In genomic region chr2:3454802-3455201, GRCh38 we compare ENCODE assay signal across 24 cellular contexts.
"Had no signal": no experiment of that assay in that cellular context is flagged by ENCODE, and none has a peak within 500 bp of the region (broad histone marks: within the 10 kb centered on the region; RNA-seq: fewer than 3 reads in every experiment).

No MANE protein-coding gene starts in this region.

- H3K4me2 ChIP-seq: neural progenitor cell had no signal

- H3K36me3 ChIP-seq: neural progenitor cell, ovary, prostate gland had no signal

- H3K27ac Mint-ChIP-seq: activated B cell treated with CpG ODN at 0.5 μM for 24 hours; activated CD4-positive, alpha-beta T cell treated with anti-CD3 and anti-CD28 coated beads for 36 hours; activated naive CD8-positive, alpha-beta T cell treated with anti-CD3 and anti-CD28 coated beads, Interleukin-2, amount 10 ng/mL, durations not matched to agents 7 days and 5 days; activated T-cell treated with anti-CD3 and anti-CD28 coated beads, Interleukin-2, amount 50 U/mL, for 24 hours; activated T-helper 17 cell treated with anti-CD3 and anti-CD28 coated beads, Interleukin-2, amount 50 U/mL, for 72 hours; dendritic cell treated with granulocyte-macrophage colony-stimulating factor and Interleukin-4, amounts not matched to agents 40 ng/mL and 50 ng/mL, for 4 days; stimulated activated naive CD8-positive, alpha-beta T cell treated with anti-CD3 and anti-CD28 coated beads, Interleukin-15, Interleukin-2, amounts not matched to agents 100 ng/mL and 50 ng/mL, for 24 hours; T-helper 1 cell treated with Interleukin-12 subunit alpha and Interleukin-12 subunit beta and Interleukin-4 antibody, amounts not matched to agents 30 μg/mL and 1 μg/mL, for 36 hours had no signal

- H3K4me1 ChIP-seq: foreskin keratinocyte, neural progenitor cell, prostate gland, suprapubic skin had no signal

- H3K27me3 Mint-ChIP-seq: activated B cell treated with CpG ODN at 0.5 μM for 24 hours; activated CD4-positive, alpha-beta T cell treated with anti-CD3 and anti-CD28 coated beads for 36 hours; activated naive CD8-positive, alpha-beta T cell treated with anti-CD3 and anti-CD28 coated beads, Interleukin-2, amount 10 ng/mL, durations not matched to agents 7 days and 5 days; activated T-cell treated with anti-CD3 and anti-CD28 coated beads, Interleukin-2, amount 50 U/mL, for 24 hours; activated T-helper 17 cell treated with anti-CD3 and anti-CD28 coated beads, Interleukin-2, amount 50 U/mL, for 72 hours; dendritic cell treated with granulocyte-macrophage colony-stimulating factor and Interleukin-4, amounts not matched to agents 40 ng/mL and 50 ng/mL, for 4 days; naive thymus-derived CD4-positive, alpha-beta T cell; stimulated activated naive CD8-positive, alpha-beta T cell treated with anti-CD3 and anti-CD28 coated beads, Interleukin-15, Interleukin-2, amounts not matched to agents 100 ng/mL and 50 ng/mL, for 24 hours had no signal

- FAIRE-seq: urothelium cell line had no signal

- DNase-seq: activated B cell treated with CpG ODN at 0.5 μM for 24 hours; activated CD4-positive, alpha-beta T cell treated with anti-CD3 and anti-CD28 coated beads for 36 hours; activated CD4-positive, alpha-beta T cell treated with anti-CD3 and anti-CD28 coated beads, Interleukin-2, amount 50 U/mL, for 4 hours; activated naive CD4-positive, alpha-beta T cell treated with Interleukin-2 at 50 U/mL for 16 hours; activated naive CD8-positive, alpha-beta T cell treated with anti-CD3 and anti-CD28 coated beads, Interleukin-2, amount 10 ng/mL, durations not matched to agents 7 days and 5 days; activated T-cell treated with anti-CD3 and anti-CD28 coated beads, Interleukin-2, amount 50 U/mL, for 24 hours; amniotic stem cell; effector CD4-positive, alpha-beta T cell; erythroblast; foreskin keratinocyte; naive thymus-derived CD4-positive, alpha-beta T cell; ovary; stimulated activated CD4-positive, alpha-beta T cell treated with anti-CD3 and anti-CD28 coated beads, Interleukin-4, amount 100 ng/mL, for 24 hours; T1000 had no signal

- H3K4me1 Mint-ChIP-seq: activated B cell treated with CpG ODN at 0.5 μM for 24 hours; activated CD4-positive, alpha-beta T cell treated with anti-CD3 and anti-CD28 coated beads for 36 hours; activated naive CD8-positive, alpha-beta T cell treated with anti-CD3 and anti-CD28 coated beads, Interleukin-2, amount 10 ng/mL, durations not matched to agents 7 days and 5 days; activated T-helper 17 cell treated with anti-CD3 and anti-CD28 coated beads, Interleukin-2, amount 50 U/mL, for 72 hours had no signal

- ATAC-seq: activated CD4-positive, alpha-beta T cell treated with anti-CD3 and anti-CD28 coated beads for 36 hours; activated T-helper 17 cell treated with anti-CD3 and anti-CD28 coated beads, Interleukin-2, amount 50 U/mL, for 72 hours; foreskin keratinocyte; left lobe of liver; naive thymus-derived CD4-positive, alpha-beta T cell had no signal

- H3K9ac ChIP-seq: neural progenitor cell had no signal

- H3K4me3 ChIP-seq: neural progenitor cell, ovary, prostate gland, suprapubic skin, tibial nerve had no signal

- H2AFZ ChIP-seq: neural progenitor cell had no signal

- H3K27me3 ChIP-seq: foreskin keratinocyte, neural progenitor cell, ovary, suprapubic skin, tibial nerve had no signal

- H3K4me3 Mint-ChIP-seq: activated B cell treated with CpG ODN at 0.5 μM for 24 hours; activated CD4-positive, alpha-beta T cell treated with anti-CD3 and anti-CD28 coated beads for 36 hours; activated naive CD8-positive, alpha-beta T cell treated with anti-CD3 and anti-CD28 coated beads, Interleukin-2, amount 10 ng/mL, durations not matched to agents 7 days and 5 days; activated T-cell treated with anti-CD3 and anti-CD28 coated beads, Interleukin-2, amount 50 U/mL, for 24 hours; activated T-helper 17 cell treated with anti-CD3 and anti-CD28 coated beads, Interleukin-2, amount 50 U/mL, for 72 hours; dendritic cell treated with granulocyte-macrophage colony-stimulating factor and Interleukin-4, amounts not matched to agents 40 ng/mL and 50 ng/mL, for 4 days; naive thymus-derived CD4-positive, alpha-beta T cell; neural progenitor cell; stimulated activated naive CD8-positive, alpha-beta T cell treated with anti-CD3 and anti-CD28 coated beads, Interleukin-15, Interleukin-2, amounts not matched to agents 100 ng/mL and 50 ng/mL, for 24 hours; T-helper 1 cell treated with Interleukin-12 subunit alpha and Interleukin-12 subunit beta and Interleukin-4 antibody, amounts not matched to agents 30 μg/mL and 1 μg/mL, for 36 hours had no signal

- H3K9me3 ChIP-seq: ovary, prostate gland, suprapubic skin, tibial nerve had no signal

- H3K9me3 Mint-ChIP-seq: activated B cell treated with CpG ODN at 0.5 μM for 24 hours; activated naive CD8-positive, alpha-beta T cell treated with anti-CD3 and anti-CD28 coated beads, Interleukin-2, amount 10 ng/mL, durations not matched to agents 7 days and 5 days; activated T-cell treated with anti-CD3 and anti-CD28 coated beads, Interleukin-2, amount 50 U/mL, for 24 hours; activated T-helper 17 cell treated with anti-CD3 and anti-CD28 coated beads, Interleukin-2, amount 50 U/mL, for 72 hours; dendritic cell treated with granulocyte-macrophage colony-stimulating factor and Interleukin-4, amounts not matched to agents 40 ng/mL and 50 ng/mL, for 4 days; naive thymus-derived CD4-positive, alpha-beta T cell; neural progenitor cell; stimulated activated naive CD8-positive, alpha-beta T cell treated with anti-CD3 and anti-CD28 coated beads, Interleukin-15, Interleukin-2, amounts not matched to agents 100 ng/mL and 50 ng/mL, for 24 hours; T-helper 1 cell treated with Interleukin-12 subunit alpha and Interleukin-12 subunit beta and Interleukin-4 antibody, amounts not matched to agents 30 μg/mL and 1 μg/mL, for 36 hours had no signal

- H3K27ac ChIP-seq: foreskin keratinocyte, neural progenitor cell, ovary, prostate gland, suprapubic skin had no signal
